Comparison of ENCODE assay signal across 9 cellular contexts in the genomic region with DNA sequence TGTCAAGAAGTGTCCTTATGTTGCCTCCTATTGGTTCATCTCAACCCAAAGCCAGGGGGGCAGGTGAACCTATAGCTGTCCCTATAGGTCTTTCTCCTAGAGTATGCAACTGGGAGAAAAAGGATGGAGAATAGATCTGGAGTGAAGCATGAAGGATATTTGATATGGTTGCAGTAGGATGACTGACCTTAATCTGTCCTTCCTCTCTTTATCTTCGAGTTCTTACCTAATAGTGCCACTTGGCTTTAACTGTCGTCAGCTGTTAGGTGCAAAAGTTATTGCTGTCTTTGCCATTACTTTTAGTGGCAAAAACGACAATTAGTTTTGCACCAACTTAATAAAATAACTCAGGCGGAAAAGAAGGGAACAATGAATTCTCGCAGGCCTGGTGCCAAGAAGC.
"Had no signal": no experiment of that assay in that cellular context is flagged by ENCODE, and none has a peak within 500 bp of the region (broad histone marks: within the 10 kb centered on the region; RNA-seq: fewer than 3 reads in every experiment).

No MANE protein-coding gene starts in this region.

- H3K36me3 ChIP-seq: HAP-1 had no signal

- H3K27ac Mint-ChIP-seq: HFFc6, IgD-negative memory B cell had no signal

- H3K4me3 ChIP-seq: GM23248, HAP-1 had no signal

- H2AFZ ChIP-seq: GM23248 had no signal

- ATAC-seq: HCT116, HepG2 had no signal

- H3K9me3 ChIP-seq: HAP-1 had no signal

- H3K4me1 Mint-ChIP-seq: IgD-negative memory B cell had no signal

- H3K36me3 Mint-ChIP-seq: IgD-negative memory B cell had no signal

- DNase-seq: GM23248, GOT3, H7, HFFc6 had no signal

- H3K4me1 ChIP-seq: HAP-1 had no signal

- H3K27me3 Mint-ChIP-seq: IgD-negative memory B cell had no signal

- H3K4me3 Mint-ChIP-seq: HFFc6, IgD-negative memory B cell had no signal

- H3K9ac ChIP-seq: GM23248 had no signal

- H3K27ac ChIP-seq: GM23248, HL-60 had no signal
